8 cellular contexts compared by ENCODE assay signal in genomic region chr17:75033346-75034235, GRCh38.
DNase-seq lines count a peak whose midpoint lies in the region; ATAC-seq and TF ChIP-seq lines count a peak whose summit lies in the region.

No MANE protein-coding gene starts in this region.

- no peak for TF ChIP-seq CTCF in OCI-LY3 (IDR thresholded peaks at IDR 0.05; ENCODE audit: low read depth, low read length)
- no peak for TF ChIP-seq CTCF in epithelial cell of esophagus (IDR thresholded peaks at IDR 0.05; ENCODE audit: insufficient read depth, low read depth, low read length, missing control alignments)

- H4K20me1 ChIP-seq in BLaER1: no peaks in the 10 kb centered on the region
- no peaks in the 10 kb centered on the region for H4K20me1 ChIP-seq in OCI-LY3 (ENCODE audit: insufficient read depth, low read length)

- peaks cover 39% of the 10 kb centered on the region for H3K27me3 ChIP-seq in BLaER1
- no peaks in the 10 kb centered on the region for H3K27me3 ChIP-seq in OCI-LY3 (ENCODE audit: low read depth, low read length)

- peak overlapping the region; percentile 87 for H3K27ac ChIP-seq in BLaER1
- H3K27ac ChIP-seq in OCI-LY3 (ENCODE audit: low read length): peak overlapping the region; percentile 90

- peak overlapping the region; percentile 89 for H3K9ac ChIP-seq in BLaER1
- H3K9ac ChIP-seq in OCI-LY3 (ENCODE audit: low read length): peak overlapping the region; percentile 98

- peak overlapping the region; percentile 87 for H2AFZ ChIP-seq in OCI-LY3 (ENCODE audit: low read depth, low read length)

- H3K4me2 ChIP-seq in BLaER1 (peak overlapping the region; percentile 79), OCI-LY3 (ENCODE audit: low read length) (peak overlapping the region; percentile 98)

- H3K79me2 ChIP-seq in OCI-LY3 (ENCODE audit: low read length): no peaks in the 10 kb centered on the region

- H3K9me3 ChIP-seq in BLaER1 (peaks cover 29% of the 10 kb centered on the region), OCI-LY3 (ENCODE audit: insufficient read depth, low read length) (peaks cover 4% of the 10 kb centered on the region; the same call in 1 of the 2 replicates)

- H3K4me1 ChIP-seq in BLaER1 (peaks cover 39% of the 10 kb centered on the region), OCI-LY3 (ENCODE audit: low read length) (peaks cover 7% of the 10 kb centered on the region)

- H3K4me3 ChIP-seq in BLaER1 (peak overlapping the region; percentile 75), OCI-LY3 (ENCODE audit: low read length) (peak overlapping the region; percentile 97), epithelial cell of esophagus (ENCODE audit: low read length) (peak overlapping the region; percentile 76)

- DNase-seq in HuH-7.5 (ENCODE audit: low spot score): peak; percentile 60
- peak; percentile 82 for DNase-seq in activated T-cell treated with anti-CD3 and anti-CD28 coated beads for 4 hours
- peak; percentile 87 for DNase-seq in epithelial cell of esophagus (ENCODE audit: low read depth)
- DNase-seq in midbrain (lab: John Stamatoyannopoulos, UW): peak; percentile 92
- DNase-seq in stimulated activated CD8-positive, alpha-beta memory T cell treated with anti-CD3 and anti-CD28 coated beads, Interleukin-15, amount 100 ng/mL, for 1 hour (ENCODE audit: low read depth): peak; percentile 66

- peak; percentile 41 for ATAC-seq in GM21390 (IDR thresholded peaks at IDR 0.05; ENCODE audit: unreplicated experiment)

- H3K36me3 ChIP-seq in BLaER1 (peaks cover 14% of the 10 kb centered on the region), OCI-LY3 (replicated peaks; ENCODE audit: low read depth, low read length) (peaks cover 3% of the 10 kb centered on the region)

Comparison
In these comparisons a context has a peak if more than half of its experiments do, and no peak if none do; other contexts are left out.
1. Peak in every context shown above with its lines: DNase-seq, ATAC-seq, H3K4me3 ChIP-seq and H3K27ac ChIP-seq.